Comparison of ENCODE assay signal across 9 cellular contexts in genomic region chr2:64767670-64768425, GRCh38.
DNase-seq lines count a peak whose midpoint lies in the region; ATAC-seq, FAIRE-seq and TF ChIP-seq lines count a peak whose summit lies in the region.
"Had no signal": no experiment of that assay in that cellular context is flagged by ENCODE, and none has a peak within 500 bp of the region (broad histone marks: within the 10 kb centered on the region; RNA-seq: fewer than 3 reads in every experiment).

No MANE protein-coding gene starts in this region.

- no peaks in the 10 kb centered on the region for H3K27me3 Mint-ChIP-seq in activated B cell treated with CpG ODN at 0.5 μM for 24 hours

- H3K36me3 ChIP-seq in kidney (ENCODE audit: control insufficient read depth in 1 of 2, insufficient read depth in 2 of 2, low read length in 2 of 2): no peaks in the 10 kb centered on the region

- POLR2A ChIA-PET in activated B cell treated with CpG ODN at 0.5 μM for 24 hours (lab: Charles Lee): interaction anchor here (0.6 to 7.6 kb wide), 38 partner anchors 11 to 703 kb away, joined by 3 to 131 read pairs (median 6); partner anchors contain the start of genes AFTPH and SERTAD2

- FAIRE-seq in kidney (lab: Jason Lieb, UNC): no peak
- FAIRE-seq: TTC549 had no signal

- H3K36me3 Mint-ChIP-seq in activated B cell treated with CpG ODN at 0.5 μM for 24 hours (ENCODE audit: low read depth): peaks cover 2% of the 10 kb centered on the region

- TF ChIP-seq CTCF in AG09309 (IDR thresholded peaks at IDR 0.05; ENCODE audit: control insufficient read depth, insufficient read depth, low read depth, low read length, missing control alignments) (no peak), activated B cell treated with CpG ODN at 0.5 μM for 24 hours (IDR thresholded peaks at IDR 0.05) (no peak), kidney (IDR thresholded peaks at IDR 0.05; ENCODE audit: borderline replicate concordance, extremely low read depth, insufficient read depth) (no peak)

- peak overlapping the region; percentile 83 to 91 for H3K27ac ChIP-seq in kidney (ENCODE audit: low read depth in 2 of 2, low read length in 2 of 2)

- H3K4me3 Mint-ChIP-seq in activated B cell treated with CpG ODN at 0.5 μM for 24 hours: peak overlapping the region; percentile 88

- no peaks in the 10 kb centered on the region for H3K4me1 ChIP-seq in kidney (ENCODE audit: control insufficient read depth in 1 of 2, insufficient read depth in 1 of 2, low read depth in 1 of 2, low read length in 2 of 2)

- DNase-seq in AG09309 (ENCODE audit: low read depth) (peak; percentile 67), NCI-H2171 treated with DMSO at 0.1 percent for 48 hours (lab: John Stamatoyannopoulos, UW) (peak; percentile 88), activated B cell treated with CpG ODN at 0.5 μM for 24 hours (peak; percentile 76), kidney (peak; percentile 95)
- peak; percentile 65 for DNase-seq in central memory CD4-positive, alpha-beta T cell
- DNase-seq in stimulated activated CD4-positive, alpha-beta T cell treated with anti-CD3 and anti-CD28 coated beads, Interleukin-15, amount 100 ng/mL, for 1 hour (ENCODE audit: low read depth in 1 of 2, low spot score in 1 of 2): peak; percentile 44 to 55

- intact Hi-C loops in activated B cell treated with CpG ODN at 0.5 μM for 24 hours (cut with micrococcal nuclease) (loop anchor here (1.0 to 5.0 kb wide), 15 partner anchors 17 to 259 kb away; partner anchors contain the start of gene SERTAD2), kidney (cut with DNase I) (no loop called here)

- CTCF ChIA-PET in activated B cell treated with CpG ODN at 0.5 μM for 24 hours (lab: Charles Lee): interaction anchor here (0.7 to 1.9 kb wide), 14 partner anchors 10 to 181 kb away, joined by 3 to 11 read pairs (median 3); no protein-coding TSS in a partner anchor

- H3K9ac ChIP-seq in kidney (ENCODE audit: low read length in 2 of 2): peak overlapping the region; percentile 63 to 76

- peak overlapping the region; percentile 53 for H3K4me3 ChIP-seq in AG09309 (ENCODE audit: control insufficient read depth, low read depth, low read length)
- H3K4me3 ChIP-seq in kidney (ENCODE audit: low read length in 2 of 2): peak overlapping the region; percentile 69 to 94

- no peaks in the 10 kb centered on the region for H3K9me3 ChIP-seq in kidney (ENCODE audit: control insufficient read depth in 1 of 2, low read length in 2 of 2)

- peak; percentile 88 for ATAC-seq in GM18873 (IDR thresholded peaks at IDR 0.05; ENCODE audit: low FRiP score, unreplicated experiment)
- peak; percentile 83 for ATAC-seq in HG03108 (IDR thresholded peaks at IDR 0.05; ENCODE audit: unreplicated experiment)
- ATAC-seq in activated B cell treated with CpG ODN at 0.5 μM for 24 hours (ENCODE audit: low read depth): peak; percentile 81

- H3K4me1 Mint-ChIP-seq in activated B cell treated with CpG ODN at 0.5 μM for 24 hours: peaks cover 21% of the 10 kb centered on the region

- peak overlapping the region; percentile 96 for H3K27ac Mint-ChIP-seq in activated B cell treated with CpG ODN at 0.5 μM for 24 hours

- H3K9me3 Mint-ChIP-seq in activated B cell treated with CpG ODN at 0.5 μM for 24 hours: no peaks in the 10 kb centered on the region

Comparison
In these comparisons a context has a peak if more than half of its experiments do, and no peak if none do; other contexts are left out.
1. Peak in every context shown above with its lines: DNase-seq, ATAC-seq, H3K4me3 ChIP-seq and H3K27ac ChIP-seq.